In the genomic region with DNA sequence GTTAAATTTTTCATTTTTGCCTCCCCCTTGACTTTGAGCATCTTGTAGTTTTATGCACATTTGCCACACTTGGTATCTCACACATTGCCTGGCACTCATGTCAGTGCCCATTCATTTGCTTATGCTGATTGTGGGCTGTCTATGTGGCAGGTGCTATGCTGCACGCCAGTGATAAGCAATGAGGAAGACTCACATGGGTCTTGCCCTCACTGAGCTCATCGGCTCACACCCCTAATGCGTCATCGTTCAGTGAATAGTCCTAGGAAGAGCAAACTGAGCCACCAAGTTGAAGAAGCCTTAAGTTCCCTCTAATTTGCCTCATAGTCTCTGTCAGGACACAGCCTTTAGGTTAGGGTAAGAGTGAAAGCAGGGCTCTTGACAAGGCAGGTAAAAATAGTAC, we compare ENCODE assay signal across 1 cellular context.
TF ChIP-seq lines count a peak whose summit lies in the region.

No MANE protein-coding gene starts in this region.

TF ChIP-seq in K562, 482 proteins besides CTCF, POLR2A, EP300 and RAD21 (continued from another document):
- TF ChIP-seq, protein P1, sequence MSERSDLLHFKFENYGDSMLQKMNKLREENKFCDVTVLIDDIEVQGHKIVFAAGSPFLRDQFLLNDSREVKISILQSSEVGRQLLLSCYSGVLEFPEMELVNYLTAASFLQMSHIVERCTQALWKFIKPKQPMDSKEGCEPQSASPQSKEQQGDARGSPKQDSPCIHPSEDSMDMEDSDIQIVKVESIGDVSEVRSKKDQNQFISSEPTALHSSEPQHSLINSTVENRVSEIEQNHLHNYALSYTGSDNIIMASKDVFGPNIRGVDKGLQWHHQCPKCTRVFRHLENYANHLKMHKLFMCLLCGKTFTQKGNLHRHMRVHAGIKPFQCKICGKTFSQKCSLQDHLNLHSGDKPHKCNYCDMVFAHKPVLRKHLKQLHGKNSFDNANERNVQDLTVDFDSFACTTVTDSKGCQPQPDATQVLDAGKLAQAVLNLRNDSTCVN (CRISPR knock-in tag; IDR thresholded peaks at IDR 0.05): no peak
- no peak for TF ChIP-seq KLF13 (tag; IDR thresholded peaks at IDR 0.05; ENCODE audit: borderline replicate concordance, low read depth)
- TF ChIP-seq, protein P2, sequence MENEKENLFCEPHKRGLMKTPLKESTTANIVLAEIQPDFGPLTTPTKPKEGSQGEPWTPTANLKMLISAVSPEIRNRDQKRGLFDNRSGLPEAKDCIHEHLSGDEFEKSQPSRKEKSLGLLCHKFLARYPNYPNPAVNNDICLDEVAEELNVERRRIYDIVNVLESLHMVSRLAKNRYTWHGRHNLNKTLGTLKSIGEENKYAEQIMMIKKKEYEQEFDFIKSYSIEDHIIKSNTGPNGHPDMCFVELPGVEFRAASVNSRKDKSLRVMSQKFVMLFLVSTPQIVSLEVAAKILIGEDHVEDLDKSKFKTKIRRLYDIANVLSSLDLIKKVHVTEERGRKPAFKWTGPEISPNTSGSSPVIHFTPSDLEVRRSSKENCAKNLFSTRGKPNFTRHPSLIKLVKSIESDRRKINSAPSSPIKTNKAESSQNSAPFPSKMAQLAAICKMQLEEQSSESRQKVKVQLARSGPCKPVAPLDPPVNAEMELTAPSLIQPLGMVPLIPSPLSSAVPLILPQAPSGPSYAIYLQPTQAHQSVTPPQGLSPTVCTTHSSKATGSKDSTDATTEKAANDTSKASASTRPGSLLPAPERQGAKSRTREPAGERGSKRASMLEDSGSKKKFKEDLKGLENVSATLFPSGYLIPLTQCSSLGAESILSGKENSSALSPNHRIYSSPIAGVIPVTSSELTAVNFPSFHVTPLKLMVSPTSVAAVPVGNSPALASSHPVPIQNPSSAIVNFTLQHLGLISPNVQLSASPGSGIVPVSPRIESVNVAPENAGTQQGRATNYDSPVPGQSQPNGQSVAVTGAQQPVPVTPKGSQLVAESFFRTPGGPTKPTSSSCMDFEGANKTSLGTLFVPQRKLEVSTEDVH (IDR thresholded peaks at IDR 0.05; ENCODE audit: low read depth, partially characterized antibody): no peak
- TF ChIP-seq FOXJ3 (CRISPR knock-in tag; IDR thresholded peaks at IDR 0.05): no peak
- no peak for TF ChIP-seq ZNF24 (IDR thresholded peaks at IDR 0.05)
- no peak for TF ChIP-seq MYNN (IDR thresholded peaks at IDR 0.05)
- TF ChIP-seq MYNN (CRISPR knock-in tag; IDR thresholded peaks at IDR 0.05): no peak
- 0 out of 2 replicates have a peak, but pooled peaks have one; percentile 36 for TF ChIP-seq ERF (CRISPR knock-in tag; IDR thresholded peaks at IDR 0.05)
- no peak for TF ChIP-seq CHD2 (IDR thresholded peaks at IDR 0.05; ENCODE audit: low read depth, low read length)
- TF ChIP-seq YY1 (IDR thresholded peaks at IDR 0.05; ENCODE audit: borderline replicate concordance in 1 of 3, control insufficient read depth in 1 of 3, extremely low read depth in 1 of 3, insufficient read depth in 3 of 3, insufficient read length in 1 of 3, insufficient replicate concordance in 2 of 3, low read depth in 1 of 3, low read length in 2 of 3): no peak
- no peak for TF ChIP-seq ZNF175 (CRISPR knock-in tag; IDR thresholded peaks at IDR 0.05; ENCODE audit: low read depth)
- TF ChIP-seq, protein P3, sequence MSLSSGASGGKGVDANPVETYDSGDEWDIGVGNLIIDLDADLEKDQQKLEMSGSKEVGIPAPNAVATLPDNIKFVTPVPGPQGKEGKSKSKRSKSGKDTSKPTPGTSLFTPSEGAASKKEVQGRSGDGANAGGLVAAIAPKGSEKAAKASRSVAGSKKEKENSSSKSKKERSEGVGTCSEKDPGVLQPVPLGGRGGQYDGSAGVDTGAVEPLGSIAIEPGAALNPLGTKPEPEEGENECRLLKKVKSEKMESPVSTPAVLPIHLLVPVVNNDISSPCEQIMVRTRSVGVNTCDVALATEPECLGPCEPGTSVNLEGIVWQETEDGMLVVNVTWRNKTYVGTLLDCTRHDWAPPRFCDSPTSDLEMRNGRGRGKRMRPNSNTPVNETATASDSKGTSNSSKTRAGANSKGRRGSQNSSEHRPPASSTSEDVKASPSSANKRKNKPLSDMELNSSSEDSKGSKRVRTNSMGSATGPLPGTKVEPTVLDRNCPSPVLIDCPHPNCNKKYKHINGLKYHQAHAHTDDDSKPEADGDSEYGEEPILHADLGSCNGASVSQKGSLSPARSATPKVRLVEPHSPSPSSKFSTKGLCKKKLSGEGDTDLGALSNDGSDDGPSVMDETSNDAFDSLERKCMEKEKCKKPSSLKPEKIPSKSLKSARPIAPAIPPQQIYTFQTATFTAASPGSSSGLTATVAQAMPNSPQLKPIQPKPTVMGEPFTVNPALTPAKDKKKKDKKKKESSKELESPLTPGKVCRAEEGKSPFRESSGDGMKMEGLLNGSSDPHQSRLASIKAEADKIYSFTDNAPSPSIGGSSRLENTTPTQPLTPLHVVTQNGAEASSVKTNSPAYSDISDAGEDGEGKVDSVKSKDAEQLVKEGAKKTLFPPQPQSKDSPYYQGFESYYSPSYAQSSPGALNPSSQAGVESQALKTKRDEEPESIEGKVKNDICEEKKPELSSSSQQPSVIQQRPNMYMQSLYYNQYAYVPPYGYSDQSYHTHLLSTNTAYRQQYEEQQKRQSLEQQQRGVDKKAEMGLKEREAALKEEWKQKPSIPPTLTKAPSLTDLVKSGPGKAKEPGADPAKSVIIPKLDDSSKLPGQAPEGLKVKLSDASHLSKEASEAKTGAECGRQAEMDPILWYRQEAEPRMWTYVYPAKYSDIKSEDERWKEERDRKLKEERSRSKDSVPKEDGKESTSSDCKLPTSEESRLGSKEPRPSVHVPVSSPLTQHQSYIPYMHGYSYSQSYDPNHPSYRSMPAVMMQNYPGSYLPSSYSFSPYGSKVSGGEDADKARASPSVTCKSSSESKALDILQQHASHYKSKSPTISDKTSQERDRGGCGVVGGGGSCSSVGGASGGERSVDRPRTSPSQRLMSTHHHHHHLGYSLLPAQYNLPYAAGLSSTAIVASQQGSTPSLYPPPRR (CRISPR knock-in tag; IDR thresholded peaks at IDR 0.05; ENCODE audit: borderline replicate concordance): no peak
- no peak for TF ChIP-seq GATA2 (CRISPR knock-in tag; IDR thresholded peaks at IDR 0.05)
- TF ChIP-seq HES1 (IDR thresholded peaks at IDR 0.05; ENCODE audit: low read depth): no peak
- peak in 1 of 2 experiments; percentile 33; a peak in 1 of 4 replicates for TF ChIP-seq TRIM24 (IDR thresholded peaks at IDR 0.05)
- no peak for TF ChIP-seq HDAC6 (IDR thresholded peaks at IDR 0.05; ENCODE audit: low read depth, low read length)
- TF ChIP-seq, protein P4, sequence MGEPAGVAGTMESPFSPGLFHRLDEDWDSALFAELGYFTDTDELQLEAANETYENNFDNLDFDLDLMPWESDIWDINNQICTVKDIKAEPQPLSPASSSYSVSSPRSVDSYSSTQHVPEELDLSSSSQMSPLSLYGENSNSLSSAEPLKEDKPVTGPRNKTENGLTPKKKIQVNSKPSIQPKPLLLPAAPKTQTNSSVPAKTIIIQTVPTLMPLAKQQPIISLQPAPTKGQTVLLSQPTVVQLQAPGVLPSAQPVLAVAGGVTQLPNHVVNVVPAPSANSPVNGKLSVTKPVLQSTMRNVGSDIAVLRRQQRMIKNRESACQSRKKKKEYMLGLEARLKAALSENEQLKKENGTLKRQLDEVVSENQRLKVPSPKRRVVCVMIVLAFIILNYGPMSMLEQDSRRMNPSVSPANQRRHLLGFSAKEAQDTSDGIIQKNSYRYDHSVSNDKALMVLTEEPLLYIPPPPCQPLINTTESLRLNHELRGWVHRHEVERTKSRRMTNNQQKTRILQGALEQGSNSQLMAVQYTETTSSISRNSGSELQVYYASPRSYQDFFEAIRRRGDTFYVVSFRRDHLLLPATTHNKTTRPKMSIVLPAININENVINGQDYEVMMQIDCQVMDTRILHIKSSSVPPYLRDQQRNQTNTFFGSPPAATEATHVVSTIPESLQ (CRISPR knock-in tag; IDR thresholded peaks at IDR 0.05): no peak
- TF ChIP-seq BHLHE40 (IDR thresholded peaks at IDR 0.05; ENCODE audit: low read length): peak; percentile 73
- TF ChIP-seq CREB1 (IDR thresholded peaks at IDR 0.05): no peak
- peak; percentile 54; the same call in 1 of the 2 replicates for TF ChIP-seq CREB1 (CRISPR knock-in tag; IDR thresholded peaks at IDR 0.05)
- peak; percentile 47; the same call in 1 of the 2 replicates for TF ChIP-seq CBFA2T3 (IDR thresholded peaks at IDR 0.05)
